8 cellular contexts compared by ENCODE assay signal in genomic region chr6:27791182-27791939, GRCh38.
DNase-seq lines count a peak whose midpoint lies in the region; ATAC-seq and TF ChIP-seq lines count a peak whose summit lies in the region.

No MANE protein-coding gene starts in this region.

- peak; percentile 47 for ATAC-seq in GM23338
- peak; percentile 38 to 56 for ATAC-seq in natural killer cell treated with Interleukin-12 subunit alpha and Interleukin-12 subunit beta and Interleukin-15 and Interleukin-18, amount 100 ng/mL, for 72 hours
- no peak for ATAC-seq in GM19324 (IDR thresholded peaks at IDR 0.05; ENCODE audit: low FRiP score, unreplicated experiment)

- peaks cover 3% of the 10 kb centered on the region; the same call in 2 of the 3 replicates for H3K9me3 Mint-ChIP-seq in GM23338
- H3K9me3 Mint-ChIP-seq in natural killer cell treated with Interleukin-12 subunit alpha and Interleukin-12 subunit beta and Interleukin-15 and Interleukin-18, amount 100 ng/mL, for 72 hours = no peaks in the 10 kb centered on the region

- no peak overlapping the region for H3K27ac ChIP-seq in GM23338 (ENCODE audit: low read depth)

- H3K4me1 ChIP-seq in GM23338 (ENCODE audit: insufficient read depth) = peaks cover 10% of the 10 kb centered on the region

- H3K4me2 ChIP-seq in GM23338 = peak overlapping the region; percentile 87

- no peaks in the 10 kb centered on the region for H4K20me1 ChIP-seq in GM23338 (replicated peaks; ENCODE audit: insufficient read depth)

- peaks cover 3% of the 10 kb centered on the region; the same call in 2 of the 3 replicates for H3K36me3 Mint-ChIP-seq in GM23338 (ENCODE audit: low read depth)
- no peaks in the 10 kb centered on the region for H3K36me3 Mint-ChIP-seq in natural killer cell treated with Interleukin-12 subunit alpha and Interleukin-12 subunit beta and Interleukin-15 and Interleukin-18, amount 100 ng/mL, for 72 hours

- H3K27ac Mint-ChIP-seq in GM23338 = peak overlapping the region; percentile 32
- H3K27ac Mint-ChIP-seq in natural killer cell treated with Interleukin-12 subunit alpha and Interleukin-12 subunit beta and Interleukin-15 and Interleukin-18, amount 100 ng/mL, for 72 hours = peak overlapping the region; percentile 74 to 83

- H3K36me3 ChIP-seq in GM23338 (ENCODE audit: insufficient read depth) = no peaks in the 10 kb centered on the region

- H3F3A ChIP-seq in GM23338 (replicated peaks; ENCODE audit: low read depth) = no peaks in the 10 kb centered on the region

- peaks cover 20% of the 10 kb centered on the region for H3K27me3 Mint-ChIP-seq in GM23338 (ENCODE audit: insufficient read depth, low read depth, poor library complexity)
- peaks cover 10% of the 10 kb centered on the region in 2 donors for H3K27me3 Mint-ChIP-seq in natural killer cell treated with Interleukin-12 subunit alpha and Interleukin-12 subunit beta and Interleukin-15 and Interleukin-18, amount 100 ng/mL, for 72 hours

- peak overlapping the region; percentile 81 for H3K4me3 ChIP-seq in GM23338

- H3K4me3 Mint-ChIP-seq in GM23338 = peak overlapping the region; percentile 93
- H3K4me3 Mint-ChIP-seq in natural killer cell treated with Interleukin-12 subunit alpha and Interleukin-12 subunit beta and Interleukin-15 and Interleukin-18, amount 100 ng/mL, for 72 hours = peak overlapping the region; percentile 95

- no peaks in the 10 kb centered on the region for H3K27me3 ChIP-seq in GM23338 (ENCODE audit: insufficient read depth)

- H3K4me1 Mint-ChIP-seq in GM23338 = peaks cover 15% of the 10 kb centered on the region; the same call in 2 of the 3 replicates
- peaks cover 31 to 33% of the 10 kb centered on the region in 2 donors for H3K4me1 Mint-ChIP-seq in natural killer cell treated with Interleukin-12 subunit alpha and Interleukin-12 subunit beta and Interleukin-15 and Interleukin-18, amount 100 ng/mL, for 72 hours (ENCODE audit: low read depth in 2 of 2)

- no peaks in the 10 kb centered on the region for H3K9me2 ChIP-seq in GM23338 (ENCODE audit: insufficient read depth)

- no peak for TF ChIP-seq CTCF in GM23338 (conservative IDR thresholded peaks at IDR 0.05; ENCODE audit: low read depth in 2 of 2)

- DNase-seq in AG20443 (ENCODE audit: low spot score) (peak; percentile 62), GM23338 (ENCODE audit: low spot score) (peak; percentile 82), NCI-H524 treated with DMSO at 0.1 percent for 48 hours (lab: John Stamatoyannopoulos, UW) (peak; percentile 49), fibroblast of the conjunctiva (ENCODE audit: low read depth) (peak; percentile 75), activated gamma-delta T cell (lab: John Stamatoyannopoulos, UW) (no peak)
- DNase-seq in activated T-cell treated with anti-CD3 and anti-CD28 coated beads, Interleukin-2, amount 50 U/mL, for 1 hour = peak; percentile 21
- DNase-seq in natural killer cell treated with Interleukin-12 subunit alpha and Interleukin-12 subunit beta and Interleukin-15 and Interleukin-18, amount 100 ng/mL, for 72 hours (ENCODE audit: low spot score) = no peak

- peak overlapping the region; percentile 92 for H2AFZ ChIP-seq in GM23338

- H3K79me2 ChIP-seq in GM23338 (replicated peaks; ENCODE audit: insufficient read depth) = no peaks in the 10 kb centered on the region

TF ChIP-seq in GM23338, 12 proteins besides CTCF, POLR2A, EP300 and RAD21:
- TF ChIP-seq ETS1 (IDR thresholded peaks at IDR 0.05) = no peak
- TF ChIP-seq CREB1 (CRISPR knock-in tag; IDR thresholded peaks at IDR 0.05; ENCODE audit: low read depth) = 0 out of 2 replicates have a peak, but pooled peaks have one; percentile 41

Comparison
In these comparisons a context has a peak if more than half of its experiments do, and no peak if none do; other contexts are left out.
1. DNase-seq: peak in AG20443 (single experiment), GM23338 (single experiment), NCI-H524 treated with DMSO at 0.1 percent for 48 hours (single experiment), activated T-cell treated with anti-CD3 and anti-CD28 coated beads, Interleukin-2, amount 50 U/mL, for 1 hour (single experiment) and fibroblast of the conjunctiva (single experiment); none in natural killer cell treated with Interleukin-12 subunit alpha and Interleukin-12 subunit beta and Interleukin-15 and Interleukin-18, amount 100 ng/mL, for 72 hours (single experiment) and activated gamma-delta T cell (single experiment).